Comparison of ENCODE assay signal across 8 cellular contexts in the genomic region with DNA sequence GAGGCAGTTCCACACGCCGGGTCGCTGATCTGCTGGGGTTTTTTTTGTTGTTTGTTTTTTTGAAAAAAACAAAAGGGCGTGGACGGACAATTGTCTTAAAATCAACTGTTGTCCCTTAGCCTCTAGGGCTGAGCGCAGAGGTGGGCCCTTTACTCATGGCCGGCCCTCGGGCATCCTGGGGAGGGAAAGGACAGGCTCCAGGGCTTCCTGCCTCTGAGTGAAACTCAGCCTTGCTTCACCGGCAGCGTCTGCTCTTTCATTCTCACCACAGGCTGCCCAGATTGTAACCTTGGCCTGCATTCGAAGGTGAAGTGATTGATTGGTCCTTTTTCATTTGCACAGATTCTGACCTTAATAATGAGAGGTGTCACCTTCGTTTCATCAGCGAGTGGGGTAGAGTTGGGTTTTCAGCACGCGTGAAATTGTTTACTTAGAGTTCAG. TPM values are rescaled to one million over a fixed set of nuclear protein-coding genes. Genes with fewer than 3 reads are reported as not detected.
DNase-seq lines count a peak whose midpoint lies in the region; ATAC-seq and TF ChIP-seq lines count a peak whose summit lies in the region.

No MANE protein-coding gene starts in this region.

- H3K9ac ChIP-seq in HUES48 (ENCODE audit: low read depth, low read length) (peak overlapping the region; percentile 89), mammary epithelial cell (ENCODE audit: insufficient read depth, low read length) (peak overlapping the region; percentile 87)

- TF ChIP-seq CTCF in mammary epithelial cell (conservative IDR thresholded peaks at IDR 0.05 in 1 of 2, IDR thresholded peaks at IDR 0.05 in 1 of 2; ENCODE audit: extremely low read depth in 1 of 2, insufficient read depth in 1 of 2, low read depth in 1 of 2, low read length in 2 of 2): no peak

- H3K27ac ChIP-seq in HUES48 (ENCODE audit: low read depth, low read length) (peak overlapping the region; percentile 78), mammary epithelial cell (ENCODE audit: insufficient read depth, low read depth, low read length) (peak overlapping the region; percentile 83)

- peaks cover 54% of the 10 kb centered on the region for H3K79me2 ChIP-seq in mammary epithelial cell (ENCODE audit: insufficient read depth, low read length)

- in situ Hi-C loops in mammary epithelial cell (cut with MboI; ENCODE audit: low sequenced_read_pairs in 2 of 2): no loop called here

- CTCF ChIA-PET in mammary epithelial cell (lab: Charles Lee; ENCODE audit: low non-redundant PET): no interaction called here

- 4% methylated on average over 12 of the region's 15 CpGs for WGBS in mammary epithelial cell (ENCODE audit: low coverage, missing lambda C conversion rate)

- H3K9me3 ChIP-seq in HUES48 (ENCODE audit: control insufficient read depth, insufficient read depth, low read length) (no peaks in the 10 kb centered on the region), mammary epithelial cell (replicated peaks; ENCODE audit: insufficient read depth, low read length) (no peaks in the 10 kb centered on the region)

- H3K4me1 ChIP-seq in HUES48 (ENCODE audit: control insufficient read depth, insufficient read depth, low read length) (peaks cover 19% of the 10 kb centered on the region), mammary epithelial cell (ENCODE audit: insufficient read depth, low read length) (peaks cover 12% of the 10 kb centered on the region)

- intact Hi-C loops in mammary epithelial cell (cut with micrococcal nuclease) (loop anchor here (1.0 to 10.0 kb wide), 6 partner anchors 50 to 480 kb away; a partner anchor contains a TSS), left colon (cut with DNase I, micrococcal nuclease) (no loop called here)

- DNase-seq in NCI-H1092 treated with DMSO at 0.1 percent for 48 hours (lab: John Stamatoyannopoulos, UW): peak; percentile 20
- DNase-seq in NCI-H1092 (lab: John Stamatoyannopoulos, UW): no peak
- peak; percentile 9 for DNase-seq in T follicular helper cell (ENCODE audit: low read depth)
- peak; percentile 64 for DNase-seq in mammary epithelial cell
- DNase-seq in left colon: peak; percentile 49 to 65
- peak; percentile 50 to 56 for DNase-seq in stimulated activated CD4-positive, alpha-beta T cell treated with anti-CD3 and anti-CD28 coated beads, Interleukin-2, amount 100 ng/mL, for 24 hours

- ATAC-seq in GM21526 (IDR thresholded peaks at IDR 0.05; ENCODE audit: low FRiP score, unreplicated experiment) (peak; percentile 41), left colon (peak; percentile 21)

- H2AFZ ChIP-seq in mammary epithelial cell (ENCODE audit: low read depth, low read length): peak overlapping the region; percentile 96

- no peaks in the 10 kb centered on the region for H4K20me1 ChIP-seq in mammary epithelial cell (ENCODE audit: insufficient read depth, low read length)

- dilution Hi-C loops in mammary epithelial cell (cut with HindIII; ENCODE audit: low sequenced_read_pairs): no loop called here

- peak overlapping the region; percentile 97 for H3K4me3 ChIP-seq in HUES48 (ENCODE audit: low read depth, low read length)
- H3K4me3 ChIP-seq in mammary epithelial cell (replicated peaks in 1 of 3; ENCODE audit: insufficient read depth in 1 of 3, low read depth in 2 of 3, low read length in 3 of 3): peak overlapping the region; percentile 81 to 100 (median 89)

- H3K36me3 ChIP-seq in HUES48 (ENCODE audit: control insufficient read depth, insufficient read depth, low read length) (no peaks in the 10 kb centered on the region), mammary epithelial cell (ENCODE audit: insufficient read depth, low read length) (peaks cover 2% of the 10 kb centered on the region)

- BruUV-seq in mammary epithelial cell (replicated peaks; lab: Mats Ljungman, UMichigan): no TSS peak

- H3K27me3 ChIP-seq in HUES48 (ENCODE audit: control insufficient read depth, insufficient read depth, low read length) (no peaks in the 10 kb centered on the region), mammary epithelial cell (ENCODE audit: insufficient read depth, low read length) (no peaks in the 10 kb centered on the region)

- peak overlapping the region; percentile 90 for H3K4me2 ChIP-seq in mammary epithelial cell (ENCODE audit: insufficient read depth, low read depth, low read length)

RNA-seq across cellular contexts. Expression of a gene that starts 0.8 kb away (rescaled TPM):
- total RNA-seq in mammary epithelial cell: 10 to 100 TPM; 12.3 to 17.5 TPM
- 3.5 TPM for polyA plus RNA-seq in mammary epithelial cell
- polyA minus RNA-seq in mammary epithelial cell: 0.36 TPM
- 1 to 10 TPM; 5.1 to 5.5 TPM for total RNA-seq in left colon

RNA-seq across cellular contexts. Expression of a gene that starts 17.1 kb away (rescaled TPM):
- total RNA-seq in mammary epithelial cell (not detected), left colon (under 1 TPM; 0.09 to 0.14 TPM)
- not detected for polyA plus RNA-seq in mammary epithelial cell
- not detected for polyA minus RNA-seq in mammary epithelial cell

RNA-seq across cellular contexts. Expression of a gene that starts 50.3 kb away (rescaled TPM):
- not detected for total RNA-seq in mammary epithelial cell
- not detected for polyA plus RNA-seq in mammary epithelial cell
- polyA minus RNA-seq in mammary epithelial cell: not detected
- total RNA-seq in left colon: under 1 TPM in 1 of 2 donors, not detected in 1; 0.14 TPM
